ENCODE assay signal across 8 cellular contexts in the genomic region with DNA sequence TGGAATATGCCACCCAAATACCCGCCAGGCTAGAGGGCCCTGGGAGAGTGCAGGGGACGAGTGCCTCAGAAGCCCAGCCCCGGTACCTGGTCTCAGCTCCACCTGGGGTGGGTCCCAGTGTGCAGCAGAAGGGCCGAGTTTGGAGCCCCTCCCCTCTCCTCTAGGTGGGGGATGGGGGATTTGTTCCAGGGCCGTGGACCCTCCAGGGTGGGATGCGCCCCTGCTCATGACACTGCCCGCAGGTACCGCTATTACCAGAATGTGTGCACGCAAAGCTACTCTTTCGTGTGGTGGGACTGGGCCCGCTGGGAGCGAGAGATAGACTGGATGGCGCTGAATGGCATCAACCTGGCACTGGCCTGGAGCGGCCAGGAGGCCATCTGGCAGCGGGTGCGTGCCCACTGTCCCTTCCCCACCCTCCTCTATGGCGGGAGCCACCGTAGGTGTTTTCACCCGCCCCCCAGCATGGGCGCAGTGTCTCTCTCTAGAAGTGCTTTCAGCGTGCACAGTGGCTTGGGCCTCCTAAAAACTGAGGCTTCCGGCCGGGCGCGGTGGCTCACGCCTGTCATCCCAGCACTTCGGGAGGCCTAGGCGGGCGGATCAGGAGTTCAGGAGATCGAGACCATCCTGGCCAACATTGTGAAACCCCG. TPM values are rescaled to one million over a fixed set of nuclear protein-coding genes. Genes with fewer than 3 reads are reported as not detected.
DNase-seq lines count a peak whose midpoint lies in the region; ATAC-seq and TF ChIP-seq lines count a peak whose summit lies in the region.

No MANE protein-coding gene starts in this region.

- intact Hi-C loops in heart right ventricle (cut with DNase I), result no loop called here

- H3K27me3 ChIP-seq in heart right ventricle, result no peaks in the 10 kb centered on the region

- DNase-seq in activated CD4-positive, alpha-beta memory T cell treated with anti-CD3 and anti-CD28 coated beads, Interleukin-2, amount 10 ng/mL, durations not matched to agents 7 days and 5 days, result no peak
- DNase-seq in heart right ventricle, result no peak
- no peak for DNase-seq in skeletal muscle cell (ENCODE audit: low read depth)
- DNase-seq in activated CD4-positive, CD25-positive, alpha-beta regulatory T cell treated with anti-CD3 and anti-CD28 coated beads, Interleukin-2, amount 50 U/mL, for 72 hours, result no peak
- no peak for DNase-seq in activated CD8-positive, alpha-beta memory T cell treated with anti-CD3 and anti-CD28 coated beads, Interleukin-2, amount 50 U/mL, for 48 hours

- ATAC-seq in GM19324 (IDR thresholded peaks at IDR 0.05; ENCODE audit: low FRiP score, unreplicated experiment), result peak; percentile 17
- ATAC-seq in heart right ventricle, result peak in 4 of 8 donors; percentile 0 to 39 (median 2)
- no peak for ATAC-seq in HG03565 (IDR thresholded peaks at IDR 0.05; ENCODE audit: unreplicated experiment)
- no peak for ATAC-seq in GM18867 (IDR thresholded peaks at IDR 0.05; ENCODE audit: unreplicated experiment)

- no peaks in the 10 kb centered on the region for H3K9me3 ChIP-seq in heart right ventricle

- peaks cover 9% of the 10 kb centered on the region for H3K36me3 Mint-ChIP-seq in activated CD4-positive, alpha-beta memory T cell treated with anti-CD3 and anti-CD28 coated beads, Interleukin-2, amount 10 ng/mL, durations not matched to agents 7 days and 5 days (ENCODE audit: low read depth)

- peak overlapping the region in 9 of 10 donors; percentile 73 to 98 (median 86) for H3K27ac ChIP-seq in heart right ventricle

- peak overlapping the region; percentile 82 for H3K4me3 Mint-ChIP-seq in activated CD4-positive, alpha-beta memory T cell treated with anti-CD3 and anti-CD28 coated beads, Interleukin-2, amount 10 ng/mL, durations not matched to agents 7 days and 5 days

- H3K4me1 Mint-ChIP-seq in activated CD4-positive, alpha-beta memory T cell treated with anti-CD3 and anti-CD28 coated beads, Interleukin-2, amount 10 ng/mL, durations not matched to agents 7 days and 5 days, result peaks cover 41% of the 10 kb centered on the region

- no peak for TF ChIP-seq CTCF in heart right ventricle (IDR thresholded peaks at IDR 0.05)

- H3K27ac Mint-ChIP-seq in activated CD4-positive, alpha-beta memory T cell treated with anti-CD3 and anti-CD28 coated beads, Interleukin-2, amount 10 ng/mL, durations not matched to agents 7 days and 5 days, result peak overlapping the region; percentile 75

- POLR2A ChIA-PET in activated CD4-positive, alpha-beta memory T cell treated with anti-CD3 and anti-CD28 coated beads, Interleukin-2, amount 10 ng/mL, durations not matched to agents 7 days and 5 days (lab: Charles Lee), result interaction anchor here (0.9 to 2.4 kb wide), 9 partner anchors 10 to 148 kb away, joined by 3 to 21 read pairs (median 8); partner anchors contain the start of genes PSMC3IP, RETREG3, STAT3 and TUBG1

- CTCF ChIA-PET in activated CD4-positive, alpha-beta memory T cell treated with anti-CD3 and anti-CD28 coated beads, Interleukin-2, amount 10 ng/mL, durations not matched to agents 7 days and 5 days (lab: Charles Lee), result interaction anchor here (1.2 to 4.3 kb wide), 4 partner anchors 10 to 41 kb away, joined by 3 to 19 read pairs (median 12); partner anchors contain the start of gene PSMC3IP

- peaks cover 8% of the 10 kb centered on the region for H3K27me3 Mint-ChIP-seq in activated CD4-positive, alpha-beta memory T cell treated with anti-CD3 and anti-CD28 coated beads, Interleukin-2, amount 10 ng/mL, durations not matched to agents 7 days and 5 days

- peak overlapping the region; percentile 30 to 88 (median 72) for H3K4me3 ChIP-seq in heart right ventricle
- H3K4me3 ChIP-seq in skeletal muscle cell (ENCODE audit: low read depth, low read length), result peak overlapping the region; percentile 63

- no peaks in the 10 kb centered on the region for H3K9me3 Mint-ChIP-seq in activated CD4-positive, alpha-beta memory T cell treated with anti-CD3 and anti-CD28 coated beads, Interleukin-2, amount 10 ng/mL, durations not matched to agents 7 days and 5 days

- WGBS in heart right ventricle, 2 donors, result 89 to 90% methylated on average over 30 to 31 of the region's 31 CpGs

- peaks cover 0 to 42% (median 10%) of the 10 kb centered on the region in 9 donors for H3K36me3 ChIP-seq in heart right ventricle

- peaks cover 3 to 35% (median 22%) of the 10 kb centered on the region in 9 donors for H3K4me1 ChIP-seq in heart right ventricle

RNA-seq across cellular contexts. Expression of gene NAGLU, which starts 1.2 kb away (rescaled TPM):
- total RNA-seq in activated CD4-positive, alpha-beta memory T cell treated with anti-CD3 and anti-CD28 coated beads, Interleukin-2, amount 10 ng/mL, durations not matched to agents 7 days and 5 days, result 10 to 100 TPM; 15.9 to 17.5 TPM
- 10 to 100 TPM in 5 of 10 donors, 1 to 10 TPM in 5; 6.8 to 16.0 (median 9.8) TPM for total RNA-seq in heart right ventricle
- 10 to 100 TPM; 17.0 to 18.3 TPM for polyA plus RNA-seq in heart right ventricle

RNA-seq across cellular contexts. Expression of gene HSD17B1, which starts 15.4 kb away (rescaled TPM):
- under 1 TPM; 0.73 to 0.76 TPM for total RNA-seq in activated CD4-positive, alpha-beta memory T cell treated with anti-CD3 and anti-CD28 coated beads, Interleukin-2, amount 10 ng/mL, durations not matched to agents 7 days and 5 days
- 1 to 10 TPM in 2 of 10 donors, under 1 TPM in 8; 0.50 to 2.3 (median 0.78) TPM for total RNA-seq in heart right ventricle
- 1 to 10 TPM; 2.2 to 2.6 TPM for polyA plus RNA-seq in heart right ventricle

RNA-seq across cellular contexts. Expression of gene COASY, which starts 24.7 kb away (rescaled TPM):
- 10 to 100 TPM; 80.1 to 84.3 TPM for total RNA-seq in activated CD4-positive, alpha-beta memory T cell treated with anti-CD3 and anti-CD28 coated beads, Interleukin-2, amount 10 ng/mL, durations not matched to agents 7 days and 5 days
- total RNA-seq in heart right ventricle, result 10 to 100 TPM; 29.7 to 56.9 (median 32.9) TPM
- polyA plus RNA-seq in heart right ventricle, result 10 to 100 TPM; 46.8 to 50.8 TPM

RNA-seq across cellular contexts. Expression of gene MLX, which starts 29.6 kb away (rescaled TPM):
- 10 to 100 TPM; 52.2 to 53.8 TPM for total RNA-seq in activated CD4-positive, alpha-beta memory T cell treated with anti-CD3 and anti-CD28 coated beads, Interleukin-2, amount 10 ng/mL, durations not matched to agents 7 days and 5 days
- 10 to 100 TPM; 45.7 to 87.2 (median 56.4) TPM for total RNA-seq in heart right ventricle
- 10 to 100 TPM; 55.8 to 61.2 TPM for polyA plus RNA-seq in heart right ventricle

RNA-seq across cellular contexts. Expression of gene PSMC3IP, which starts 40.2 kb away (rescaled TPM):
- 10 to 100 TPM; 14.7 to 16.1 TPM for total RNA-seq in activated CD4-positive, alpha-beta memory T cell treated with anti-CD3 and anti-CD28 coated beads, Interleukin-2, amount 10 ng/mL, durations not matched to agents 7 days and 5 days
- total RNA-seq in heart right ventricle, result 1 to 10 TPM; 1.1 to 3.1 (median 1.6) TPM
- 1 to 10 TPM; 2.9 TPM for polyA plus RNA-seq in heart right ventricle
